In genomic region chr6:157611406-157611805, GRCh38 we compare ENCODE assay signal across 12 cellular contexts.
DNase-seq lines count a peak whose midpoint lies in the region; ATAC-seq and TF ChIP-seq lines count a peak whose summit lies in the region.
"Had no signal": no experiment of that assay in that cellular context is flagged by ENCODE, and none has a peak within 500 bp of the region (broad histone marks: within the 10 kb centered on the region; RNA-seq: fewer than 3 reads in every experiment).

No MANE protein-coding gene starts in this region.

- peak overlapping the region; percentile 30 for H3K4ac ChIP-seq in IMR-90 (ENCODE audit: low read depth, low read length)

- H3K56ac ChIP-seq in IMR-90 (ENCODE audit: extremely low read depth, insufficient read depth, low read length), result no peak overlapping the region

- no peaks in the 10 kb centered on the region for H3K79me1 ChIP-seq in IMR-90 (ENCODE audit: low read depth in 1 of 2, low read length in 2 of 2)

- POLR2A ChIA-PET in IMR-90 (lab: Charles Lee; ENCODE audit: unreplicated experiment), result no interaction called here

- peak overlapping the region; percentile 77 for H4K91ac ChIP-seq in IMR-90 (ENCODE audit: insufficient read depth, low read depth, low read length)

- no peak overlapping the region for H3K9ac ChIP-seq in IMR-90 (ENCODE audit: low read depth, low read length)

- H2AK9ac ChIP-seq in IMR-90 (replicated peaks; ENCODE audit: low read depth, low read length, poor library complexity), result no peak overlapping the region

- no peak for TF ChIP-seq RAD21 in IMR-90 (IDR thresholded peaks at IDR 0.05; ENCODE audit: low read length)

- in situ Hi-C loops in IMR-90 (cut with MboI; ENCODE audit: low sequenced_read_pairs), result no loop called here

- no peak overlapping the region for H3K4me3 ChIP-seq in IMR-90 (ENCODE audit: insufficient read depth, low read depth, low read length)
- H3K4me3 ChIP-seq in uterus, result no peak overlapping the region
- H3K4me3 ChIP-seq: GM23338 had no signal

- H2BK5ac ChIP-seq in IMR-90 (ENCODE audit: low read depth, low read length, poor library complexity, severe bottlenecking), result no peak overlapping the region

- no peaks in the 10 kb centered on the region for H4K20me1 ChIP-seq in IMR-90 (ENCODE audit: insufficient read depth, low read length)

- no peak overlapping the region for H3K14ac ChIP-seq in IMR-90 (replicated peaks; ENCODE audit: low read depth, low read length)

- 0 out of 4 replicates have a peak overlapping the region, but pooled peaks of 1 of the 2 experiments have one; percentile 50 for H4K8ac ChIP-seq in IMR-90 (ENCODE audit: low read depth in 2 of 2, low read length in 2 of 2)

- no peak overlapping the region for H2AK5ac ChIP-seq in IMR-90 (ENCODE audit: low read depth, low read length)

- H3K36me3 ChIP-seq in IMR-90 (ENCODE audit: control insufficient read depth, insufficient read depth, low read length) (no peaks in the 10 kb centered on the region), uterus (no peaks in the 10 kb centered on the region)

- no peak overlapping the region for H3K23ac ChIP-seq in IMR-90 (ENCODE audit: low read depth, low read length)

- no TSS peak for BruUV-seq in IMR-90 (replicated peaks; lab: Mats Ljungman, UMichigan)

- peaks cover 6% of the 10 kb centered on the region; the same call in 1 of the 2 replicates for H3K9me1 ChIP-seq in IMR-90 (ENCODE audit: insufficient read depth, low read length)

- no peak overlapping the region for H3K18ac ChIP-seq in IMR-90 (ENCODE audit: low read depth, low read length)

- CTCF ChIA-PET in IMR-90 (lab: Yijun Ruan, JAX), result no interaction called here

- peak overlapping the region; percentile 37; the same call in 1 of the 3 replicates for H2BK15ac ChIP-seq in IMR-90 (ENCODE audit: low read depth, low read length)

- H3K27ac ChIP-seq in IMR-90 (ENCODE audit: insufficient read depth, low read length) (no peak overlapping the region), uterus (peak overlapping the region; percentile 84 to 88)

- peaks cover 22% of the 10 kb centered on the region for H3K4me1 ChIP-seq in IMR-90 (ENCODE audit: control insufficient read depth, insufficient read depth, low read length)
- H3K4me1 ChIP-seq in uterus, result peaks cover 4 to 6% of the 10 kb centered on the region in 2 donors

- no peak overlapping the region for H4K5ac ChIP-seq in IMR-90 (ENCODE audit: low read depth, low read length)

- intact Hi-C loops in IMR-90 (cut with micrococcal nuclease) (loop anchor here (5.0 kb wide), 2 partner anchors 229 to 289 kb away; partner anchors contain the start of genes TMEM242 and ZDHHC14), uterus (cut with DNase I; ENCODE audit: low total_unique reads) (no loop called here)

- no peaks in the 10 kb centered on the region for H3K9me3 ChIP-seq in IMR-90 (ENCODE audit: control insufficient read depth, insufficient read depth, low read length)
- H3K9me3 ChIP-seq in uterus, result no peaks in the 10 kb centered on the region

- TF ChIP-seq POLR2A in IMR-90 (IDR thresholded peaks at IDR 0.05; ENCODE audit: low read depth, low read length) (no peak), uterus (IDR thresholded peaks at IDR 0.05) (no peak)

- no peak for ATAC-seq in IMR-90 (ENCODE audit: low read depth)
- ATAC-seq in left lobe of liver, result peak; percentile 53
- ATAC-seq: GM23338 had no signal

- H2AFZ ChIP-seq in IMR-90 (replicated peaks; ENCODE audit: low read length, poor library complexity), result no peak overlapping the region
- H2AFZ ChIP-seq: GM23338 had no signal

- TF ChIP-seq CTCF in IMR-90 (conservative IDR thresholded peaks at IDR 0.05; ENCODE audit: low read depth, low read length), result no peak
- TF ChIP-seq CTCF in uterus (IDR thresholded peaks at IDR 0.05), result no peak

- dilution Hi-C loops in IMR-90 (cut with HindIII; ENCODE audit: low sequenced_read_pairs, unreplicated experiment), result no loop called here

- H2BK120ac ChIP-seq in IMR-90 (ENCODE audit: low read depth, low read length), result 0 out of 2 replicates have a peak overlapping the region, but pooled peaks have one; percentile 28

- no peak overlapping the region for H2BK20ac ChIP-seq in IMR-90 (ENCODE audit: low read depth, low read length)

- H3K27me3 ChIP-seq in IMR-90 (ENCODE audit: control insufficient read depth, insufficient read depth, low read length) (no peaks in the 10 kb centered on the region), uterus (no peaks in the 10 kb centered on the region)

- no CpG with 5 or more reads among the region's 3 CpGs for WGBS in IMR-90 (ENCODE audit: extremely low coverage in 2 of 2, insufficient read length in 1 of 2), 2 experiments

- H3K4me2 ChIP-seq in IMR-90 (ENCODE audit: low read depth, low read length), result no peak overlapping the region
- H3K4me2 ChIP-seq: GM23338 had no signal

- DNase-seq in activated effector memory CD4-positive, alpha-beta T cell treated with anti-CD3 and anti-CD28 coated beads, Interleukin-2, amount 50 U/mL, for 16 hours, result peak; percentile 47
- DNase-seq in activated effector memory CD4-positive, alpha-beta T cell treated with Interleukin-2 at 50 U/mL for 16 hours, result no peak
- DNase-seq in IMR-90 (no peak), left lobe of liver (ENCODE audit: low spot score) (no peak), uterus (no peak), AG08396 (ENCODE audit: low spot score) (no peak), T-helper 2 cell (no peak)
- DNase-seq: 8988T; CD4-positive, alpha-beta T cell; DMS79; H7 had no signal

TF ChIP-seq in IMR-90, 13 proteins besides CTCF, POLR2A, EP300 and RAD21:
- no peak for TF ChIP-seq USF2 (IDR thresholded peaks at IDR 0.05; ENCODE audit: low read depth, low read length)
- TF ChIP-seq MXI1 (IDR thresholded peaks at IDR 0.05; ENCODE audit: borderline replicate concordance, low read depth, low read length), result no peak
- no peak for TF ChIP-seq FOS (IDR thresholded peaks at IDR 0.05; ENCODE audit: low read depth, low read length)
- TF ChIP-seq RFX5 (IDR thresholded peaks at IDR 0.05; ENCODE audit: low read depth, low read length), result no peak
- no peak for TF ChIP-seq CEBPB (IDR thresholded peaks at IDR 0.05; ENCODE audit: low read depth, low read length)
- no peak for TF ChIP-seq ELK1 (IDR thresholded peaks at IDR 0.05; ENCODE audit: borderline replicate concordance, low read depth, low read length)
- no peak for TF ChIP-seq MAZ (IDR thresholded peaks at IDR 0.05; ENCODE audit: borderline replicate concordance, low read depth, low read length)
- TF ChIP-seq CHD1 (IDR thresholded peaks at IDR 0.05; ENCODE audit: low read depth, low read length), result no peak
- TF ChIP-seq SMC3 (IDR thresholded peaks at IDR 0.05; ENCODE audit: low read depth, low read length), result no peak
- TF ChIP-seq NFE2L2 (IDR thresholded peaks at IDR 0.05; ENCODE audit: low read depth, low read length), result no peak
- TF ChIP-seq MAFK (IDR thresholded peaks at IDR 0.05; ENCODE audit: low read depth, low read length), result no peak
